In the genomic region with DNA sequence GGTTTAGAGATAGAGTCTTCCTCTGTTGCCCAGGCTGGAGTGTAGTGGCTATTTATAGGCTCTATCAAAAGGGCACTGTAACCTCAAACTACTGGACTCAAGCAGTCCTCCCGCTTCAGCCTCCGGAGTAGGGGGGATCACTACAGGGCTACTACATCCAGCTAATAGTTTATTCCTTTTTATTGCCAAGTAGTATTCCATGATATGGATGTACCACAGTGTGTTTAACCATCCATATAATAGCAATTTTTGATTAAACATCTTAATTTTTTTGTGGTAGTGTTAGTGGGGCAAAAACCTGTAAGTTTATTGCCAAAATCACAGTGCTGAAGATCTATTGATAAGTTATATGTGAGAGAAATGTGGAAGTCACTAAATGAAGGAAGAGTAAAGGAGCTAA, we compare ENCODE assay signal across 1 cellular context.
TF ChIP-seq lines count a peak whose summit lies in the region.

No MANE protein-coding gene starts in this region.

TF ChIP-seq in H1, 55 proteins besides CTCF, POLR2A, EP300 and RAD21:
- no peak for TF ChIP-seq GABPA (IDR thresholded peaks at IDR 0.05; ENCODE audit: borderline replicate concordance, insufficient read depth, low read length)
- peak; percentile 87 for TF ChIP-seq KDM1A (IDR thresholded peaks at IDR 0.05; ENCODE audit: borderline replicate concordance, low read length)
- TF ChIP-seq, protein P1, sequence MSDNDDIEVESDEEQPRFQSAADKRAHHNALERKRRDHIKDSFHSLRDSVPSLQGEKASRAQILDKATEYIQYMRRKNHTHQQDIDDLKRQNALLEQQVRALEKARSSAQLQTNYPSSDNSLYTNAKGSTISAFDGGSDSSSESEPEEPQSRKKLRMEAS (IDR thresholded peaks at IDR 0.05): no peak
- no peak for TF ChIP-seq PHF8 (conservative IDR thresholded peaks at IDR 0.05; ENCODE audit: low read depth, low read length)
- TF ChIP-seq SIN3A (conservative IDR thresholded peaks at IDR 0.05 in 1 of 2, IDR thresholded peaks at IDR 0.05 in 1 of 2; ENCODE audit: low read depth in 1 of 2, low read length in 2 of 2): no peak
- TF ChIP-seq HDAC6 (IDR thresholded peaks at IDR 0.05; ENCODE audit: low read depth, low read length): no peak
